ENCODE assay signal across 1 cellular context in the genomic region with DNA sequence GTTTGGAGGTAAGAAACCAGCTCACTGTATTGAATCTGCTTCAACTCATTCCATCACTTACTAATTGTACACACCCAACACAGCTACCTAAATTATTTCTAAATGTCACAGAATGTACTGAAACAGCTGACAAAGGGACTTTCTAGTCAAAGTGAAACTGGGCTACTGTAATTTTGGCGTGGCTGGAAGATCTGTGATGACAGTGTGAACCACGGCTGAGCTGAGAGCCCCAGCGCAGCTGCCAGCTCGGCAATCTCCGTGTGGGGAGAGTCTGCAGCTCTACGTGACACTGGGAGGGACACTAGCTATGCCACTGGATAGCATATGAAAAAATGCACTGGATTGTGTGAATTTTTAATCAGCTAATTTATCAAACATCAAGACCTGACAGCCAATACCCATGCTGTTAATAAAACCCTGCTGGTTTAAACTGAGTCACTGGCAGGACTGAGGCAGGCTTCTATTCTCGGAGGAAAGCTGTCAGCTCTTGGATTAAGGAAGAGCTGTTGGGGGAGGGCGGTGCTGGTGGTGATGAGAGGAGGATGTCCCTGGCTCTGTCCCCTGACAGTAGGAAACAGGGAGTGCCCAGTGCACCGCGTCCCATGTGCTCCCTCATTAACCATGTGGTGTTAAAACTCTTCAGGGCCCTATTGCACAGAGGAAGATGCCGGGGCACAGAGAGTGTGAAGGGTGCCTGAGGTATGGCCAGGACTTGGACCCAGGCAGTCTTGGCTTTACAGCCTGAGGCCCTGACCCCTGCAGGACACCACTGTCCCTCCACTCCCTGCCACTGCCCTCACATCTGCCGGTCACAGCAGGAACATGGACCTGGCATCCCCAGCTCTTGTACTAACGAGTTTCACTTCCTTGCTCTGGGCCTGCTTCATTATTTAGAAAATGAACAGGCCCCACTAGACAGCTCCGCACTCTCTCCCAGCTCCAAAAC.
TF ChIP-seq lines count a peak whose summit lies in the region.

No MANE protein-coding gene starts in this region.

TF ChIP-seq in K562, 482 proteins besides CTCF, POLR2A, EP300 and RAD21 (continued from another document):
- TF ChIP-seq PRPF4 (IDR thresholded peaks at IDR 0.05; ENCODE audit: insufficient read depth, low read depth, low read length, poor library complexity, severe bottlenecking), result no peak
- no peak for TF ChIP-seq ZNF586 (CRISPR knock-in tag; conservative IDR thresholded peaks at IDR 0.05)
TF ChIP-seq in K562: peak in this region for 0.
